Comparison of ENCODE assay signal across 8 cellular contexts in genomic region chr7:90595801-90596683, GRCh38. TPM values are rescaled to one million over a fixed set of nuclear protein-coding genes. Genes with fewer than 3 reads are reported as not detected.
DNase-seq lines count a peak whose midpoint lies in the region; ATAC-seq and TF ChIP-seq lines count a peak whose summit lies in the region.

Gene CDK14 (plus strand): TSS chr7:90596321. CDS start chr7:90596628, 307 bp downstream.

- H3K4me3 ChIP-seq in GM06990 (replicated peaks; ENCODE audit: low read depth, low read length) = peak within 1 kb of the TSS; percentile 68
- H3K4me3 ChIP-seq in HUES64 (ENCODE audit: low read length) = peak within 1 kb of the TSS; percentile 93
- peak within 1 kb of the TSS; percentile 78 for H3K4me3 ChIP-seq in psoas muscle

- peak; percentile 32 for TF ChIP-seq CTCF in GM06990 (IDR thresholded peaks at IDR 0.05; ENCODE audit: insufficient read depth, low read length, poor library complexity, severe bottlenecking)
- TF ChIP-seq CTCF in psoas muscle (IDR thresholded peaks at IDR 0.05) = peak; percentile 50

- peak within 1 kb of the TSS; percentile 89 for H3K9ac ChIP-seq in HUES64 (ENCODE audit: low read depth, low read length)

- DNase-seq in GM06990 (ENCODE audit: extremely low read depth, insufficient read length) = peak; percentile 85
- peak; percentile 49 for DNase-seq in RPMI7951 (ENCODE audit: low read depth)
- DNase-seq in anterior cingulate cortex (lab: John Stamatoyannopoulos, UW) = peak in 51 of 58 donors; percentile 18 to 77 (median 59)
- DNase-seq in hepatic stellate cell (ENCODE audit: low spot score) = peak; percentile 67
- peak; percentile 81 to 90 for DNase-seq in psoas muscle
- DNase-seq in OCI-M2 (lab: John Stamatoyannopoulos, UW; ENCODE audit: unreplicated experiment) = no peak

- WGBS in HUES64 = under 1% methylated on average over 118 of the region's 118 CpGs
- WGBS in psoas muscle, 3 donors = 1% methylated on average over 52 to 118 of the region's 118 CpGs

- H3K4me1 ChIP-seq in HUES64 (ENCODE audit: insufficient read depth, low read length) (peaks cover 29% of the 10 kb centered on the region), psoas muscle (peaks cover 13% of the 10 kb centered on the region)

- H3K36me3 ChIP-seq in GM06990 (ENCODE audit: control insufficient read depth, insufficient read depth, low read length) (no peaks in the 10 kb centered on the region), HUES64 (ENCODE audit: insufficient read depth, low read length) (no peaks in the 10 kb centered on the region), psoas muscle (ENCODE audit: insufficient read depth in 1 of 2, low read depth in 1 of 2) (no peaks in the 10 kb centered on the region)

- ATAC-seq in GM21529 (IDR thresholded peaks at IDR 0.05; ENCODE audit: unreplicated experiment) (peak; percentile 59), psoas muscle (peak; percentile 84 to 87 (median 86))

- no peaks in the 10 kb centered on the region for H3K9me3 ChIP-seq in HUES64 (ENCODE audit: insufficient read depth, low read depth, low read length)
- H3K9me3 ChIP-seq in psoas muscle = no peaks in the 10 kb centered on the region

- peak within 1 kb of the TSS; percentile 89 for H3K27ac ChIP-seq in HUES64 (ENCODE audit: low read depth, low read length)
- H3K27ac ChIP-seq in psoas muscle = peak within 1 kb of the TSS; percentile 83

- intact Hi-C loops in psoas muscle (cut with DNase I) = no loop called here

- H3K27me3 ChIP-seq in GM06990 (replicated peaks; ENCODE audit: control insufficient read depth, insufficient read depth, low read length) (peaks cover 2% of the 10 kb centered on the region), HUES64 (ENCODE audit: insufficient read depth, low read length) (peaks cover 16% of the 10 kb centered on the region; the same call in 1 of the 2 replicates), psoas muscle (ENCODE audit: insufficient read depth in 3 of 3, low read length in 2 of 3) (no peaks in the 10 kb centered on the region)

RNA-seq across cellular contexts. Expression of gene CDK14, which starts in this region (rescaled TPM):
- 16.4 TPM for polyA plus RNA-seq in HUES64 (2013, experiment 1 of 2)
- 21.2 TPM for polyA plus RNA-seq in HUES64 (2013, experiment 2 of 2)
- 5.2 and 9.3 TPM in 2 replicates for total RNA-seq in RPMI7951 (2014; rRNA removed; shearing (Covaris generic))
- 10 to 100 TPM; 10.6 to 16.6 (median 13.0) TPM for total RNA-seq in psoas muscle
- 1 to 10 TPM; 1.7 to 4.8 (median 1.8) TPM for polyA plus RNA-seq in psoas muscle
